Comparison of ENCODE assay signal across 19 cellular contexts in genomic region chr11:114482114-114482513, GRCh38. TPM values are rescaled to one million over a fixed set of nuclear protein-coding genes. Genes with fewer than 3 reads are reported as not detected.
DNase-seq lines count a peak whose midpoint lies in the region; ATAC-seq, FAIRE-seq and TF ChIP-seq lines count a peak whose summit lies in the region.
"Had no signal": no experiment of that assay in that cellular context is flagged by ENCODE, and none has a peak within 500 bp of the region (broad histone marks: within the 10 kb centered on the region; RNA-seq: fewer than 3 reads in every experiment).

No MANE protein-coding gene starts in this region.

- H3K36me3 ChIP-seq in HUES48 (ENCODE audit: control insufficient read depth, insufficient read depth, low read length) = no peaks in the 10 kb centered on the region
- no peaks in the 10 kb centered on the region for H3K36me3 ChIP-seq in SU-DHL-6 (ENCODE audit: low read length)
- no peaks in the 10 kb centered on the region for H3K36me3 ChIP-seq in stomach smooth muscle (ENCODE audit: control insufficient read depth in 2 of 2, insufficient read depth in 2 of 2, low read length in 2 of 2)
- H3K36me3 ChIP-seq: BE2C, Peyer's patch had no signal

- H2AFZ ChIP-seq in SU-DHL-6 (ENCODE audit: low read depth, low read length, severe bottlenecking) = peak overlapping the region; percentile 88

- peaks cover 6% of the 10 kb centered on the region; the same call in 1 of the 2 replicates for H3K9me3 ChIP-seq in HUES48 (ENCODE audit: control insufficient read depth, insufficient read depth, low read length)
- H3K9me3 ChIP-seq in SU-DHL-6 (ENCODE audit: insufficient read depth, low read length) = no peaks in the 10 kb centered on the region
- no peaks in the 10 kb centered on the region for H3K9me3 ChIP-seq in stomach smooth muscle (ENCODE audit: control insufficient read depth in 2 of 2, low read length in 2 of 2)
- H3K9me3 ChIP-seq: BE2C, Peyer's patch, SK-N-SH had no signal

- H3K9ac ChIP-seq in HUES48 (ENCODE audit: low read depth, low read length) = no peak overlapping the region
- H3K9ac ChIP-seq in SU-DHL-6 (ENCODE audit: low read length) = peak overlapping the region; percentile 22
- peak overlapping the region; percentile 6 for H3K9ac ChIP-seq in stomach smooth muscle (ENCODE audit: low read length in 2 of 2)
- H3K9ac ChIP-seq: SK-N-SH had no signal

- H3K4me1 ChIP-seq in HUES48 (ENCODE audit: control insufficient read depth, insufficient read depth, low read length) = peaks cover 72% of the 10 kb centered on the region
- H3K4me1 ChIP-seq in stomach smooth muscle (ENCODE audit: control insufficient read depth, insufficient read depth, low read length) = peaks cover 5% of the 10 kb centered on the region
- H3K4me1 ChIP-seq: BE2C, Peyer's patch had no signal

- H3K9me2 ChIP-seq in SU-DHL-6 (replicated peaks; ENCODE audit: insufficient read depth, low read length) = no peaks in the 10 kb centered on the region
- H3K9me2 ChIP-seq: SK-N-SH had no signal

- DNase-seq in fibroblast of the aortic adventitia (ENCODE audit: low read depth) = peak; percentile 12
- DNase-seq in D721Med (ENCODE audit: insufficient read length, low spot score) = no peak
- DNase-seq in NCI-H128 (lab: John Stamatoyannopoulos, UW; ENCODE audit: unreplicated experiment) = no peak
- DNase-seq: BE2C; CD4-positive, alpha-beta T cell; DND-41; GF-D8; HFFc6; NCI-H1105; NCI-H1694 treated with DMSO at 0.1 percent for 48 hours; Peyer's patch; SHP77; SK-N-SH; T-helper 1 cell had no signal

- H3K27ac ChIP-seq in HUES48 (ENCODE audit: low read depth, low read length) = peak overlapping the region; percentile 40
- peak overlapping the region; percentile 75 for H3K27ac ChIP-seq in SU-DHL-6 (ENCODE audit: low read depth, low read length)
- no peak overlapping the region for H3K27ac ChIP-seq in stomach smooth muscle (ENCODE audit: low read length)
- H3K27ac ChIP-seq: Peyer's patch had no signal

- FAIRE-seq in D721Med (lab: Jason Lieb, UNC) = no peak
- FAIRE-seq: GM12891 had no signal

- no peak for TF ChIP-seq CTCF in SU-DHL-6 (IDR thresholded peaks at IDR 0.05; ENCODE audit: insufficient read depth, low read length, poor library complexity, severe bottlenecking)
- no peak for TF ChIP-seq CTCF in fibroblast of the aortic adventitia (IDR thresholded peaks at IDR 0.05; ENCODE audit: insufficient read depth, low read length)
- no peak for TF ChIP-seq CTCF in D721Med (IDR thresholded peaks at IDR 0.05; ENCODE audit: insufficient read depth, missing control alignments)

- no peak for ATAC-seq in HG03139 (IDR thresholded peaks at IDR 0.05; ENCODE audit: unreplicated experiment)

- H3F3A ChIP-seq in SU-DHL-6 (ENCODE audit: insufficient read depth) = no peaks in the 10 kb centered on the region

- H3K27me3 ChIP-seq in HUES48 (ENCODE audit: control insufficient read depth, insufficient read depth, low read length) (no peaks in the 10 kb centered on the region), SU-DHL-6 (ENCODE audit: low read length) (no peaks in the 10 kb centered on the region), stomach smooth muscle (ENCODE audit: control insufficient read depth in 1 of 2, insufficient read depth in 2 of 2, low read length in 2 of 2) (no peaks in the 10 kb centered on the region)
- H3K27me3 ChIP-seq: BE2C, Peyer's patch had no signal

- H3K79me2 ChIP-seq in SU-DHL-6 (ENCODE audit: insufficient read depth, low read length) = no peaks in the 10 kb centered on the region

- H3K4me3 ChIP-seq in HUES48 (ENCODE audit: low read depth, low read length) (no peak overlapping the region), SU-DHL-6 (ENCODE audit: insufficient read depth, low read length, poor library complexity, severe bottlenecking) (no peak overlapping the region), fibroblast of the aortic adventitia (ENCODE audit: low read depth, low read length) (no peak overlapping the region), stomach smooth muscle (ENCODE audit: low read length in 2 of 2) (no peak overlapping the region)
- H3K4me3 ChIP-seq: Peyer's patch had no signal

- H3K4me2 ChIP-seq in SU-DHL-6 (ENCODE audit: low read depth, low read length, poor library complexity, severe bottlenecking) = peak overlapping the region; percentile 66
- H3K4me2 ChIP-seq: SK-N-SH had no signal

- no peaks in the 10 kb centered on the region for H4K20me1 ChIP-seq in SU-DHL-6 (ENCODE audit: low read depth, low read length)

RNA-seq across cellular contexts. Expression of gene REXO2, which starts 42.8 kb away (rescaled TPM):
- 162 and 571 TPM in 2 replicates for total RNA-seq in fibroblast of the aortic adventitia (ENCODE audit: low replicate concordance)
